Comparison of ENCODE assay signal across 2 cellular contexts in the genomic region with DNA sequence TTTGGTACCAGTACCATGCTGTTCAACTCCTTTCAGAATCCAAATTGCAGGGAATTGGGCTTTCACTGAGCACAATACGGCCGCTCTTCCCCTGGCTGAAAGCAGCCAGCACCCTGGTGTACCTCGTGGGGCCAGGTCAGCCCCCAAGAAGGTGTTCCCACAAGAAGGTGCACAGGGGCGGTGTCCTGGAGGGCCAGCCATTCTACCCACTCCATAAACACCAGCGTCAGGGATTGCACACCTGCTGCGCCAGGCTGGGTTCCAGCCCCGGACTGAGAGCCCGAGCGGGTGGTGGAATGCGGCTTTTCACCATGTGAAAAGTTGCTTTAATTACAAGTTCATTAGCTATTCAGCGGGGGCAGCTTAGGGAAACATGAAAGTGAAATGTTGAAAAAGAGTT.
TF ChIP-seq lines count a peak whose summit lies in the region.

No MANE protein-coding gene starts in this region.

TF ChIP-seq in GM23338, 12 proteins besides CTCF, POLR2A, EP300 and RAD21:
- TF ChIP-seq CREB1 (CRISPR knock-in tag; IDR thresholded peaks at IDR 0.05; ENCODE audit: low read depth) (no peak), ZNF331 (CRISPR knock-in tag; IDR thresholded peaks at IDR 0.05; ENCODE audit: low read depth) (no peak), ZNF114 (CRISPR knock-in tag; IDR thresholded peaks at IDR 0.05) (no peak), REST (IDR thresholded peaks at IDR 0.05; ENCODE audit: unreplicated experiment) (no peak)

TF ChIP-seq in H1, 55 proteins besides CTCF, POLR2A, EP300 and RAD21:
- TF ChIP-seq TAF1 (IDR thresholded peaks at IDR 0.05; ENCODE audit: low read depth, low read length), result no peak
- TF ChIP-seq TEAD4 (IDR thresholded peaks at IDR 0.05; ENCODE audit: low read depth, low read length), result peak; percentile 36; the same call in 1 of the 2 replicates
